30 cellular contexts compared by ENCODE assay signal in the genomic region with DNA sequence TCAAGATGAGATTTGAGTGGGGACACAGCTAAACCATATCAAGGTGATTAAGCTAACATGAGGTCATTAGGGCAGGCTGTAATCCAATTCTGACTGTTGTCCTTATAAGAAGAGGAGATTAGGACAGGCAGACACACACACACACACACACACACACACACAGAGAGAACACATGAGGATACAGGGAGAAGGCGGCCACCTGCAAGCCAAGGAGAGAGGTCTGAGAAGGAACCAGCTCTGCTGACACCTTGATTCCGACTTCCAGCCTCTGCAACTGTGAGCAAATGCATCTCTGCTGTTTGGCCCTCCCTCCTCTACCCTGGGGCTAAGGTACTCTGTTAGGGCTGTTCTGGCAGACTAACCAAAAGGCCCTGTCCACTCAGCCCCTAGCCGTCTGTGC.
"Had no signal": no experiment of that assay in that cellular context is flagged by ENCODE, and none has a peak within 500 bp of the region (broad histone marks: within the 10 kb centered on the region; RNA-seq: fewer than 3 reads in every experiment).

No MANE protein-coding gene starts in this region.

- H3K4me1 ChIP-seq: ascending aorta had no signal

- H3K9me3 ChIP-seq: ascending aorta had no signal

- DNase-seq: activated B cell treated with CpG ODN at 0.5 μM for 24 hours; activated CD4-positive, alpha-beta memory T cell treated with anti-CD3 and anti-CD28 coated beads for 36 hours; activated CD4-positive, alpha-beta T cell treated with anti-CD3 and anti-CD28 coated beads for 4 hours; activated CD4-positive, alpha-beta T cell treated with anti-CD3 and anti-CD28 coated beads, Interleukin-2, amount 10 ng/mL, durations not matched to agents 24 days and 14 days; activated CD4-positive, alpha-beta T cell treated with anti-CD3 and anti-CD28 coated beads, Interleukin-2, amount 50 U/mL, for 1 hour; activated CD4-positive, alpha-beta T cell treated with anti-CD3 and anti-CD28 coated beads, Interleukin-2, amount 50 U/mL, for 4 hours; activated CD4-positive, CD25-positive, alpha-beta regulatory T cell treated with anti-CD3 and anti-CD28 coated beads, Interleukin-2, amount 50 U/mL, for 72 hours; activated CD8-positive, alpha-beta memory T cell treated with anti-CD3 and anti-CD28 coated beads, Interleukin-2, amount 10 ng/mL, durations not matched to agents 7 days and 5 days; activated CD8-positive, alpha-beta memory T cell treated with anti-CD3 and anti-CD28 coated beads, Interleukin-2, amount 50 U/mL, for 48 hours; activated CD8-positive, alpha-beta T cell treated with anti-CD3 and anti-CD28 coated beads for 36 hours; activated effector memory CD4-positive, alpha-beta T cell treated with Interleukin-2 at 50 U/mL for 16 hours; activated gamma-delta T cell; activated naive CD4-positive, alpha-beta T cell treated with anti-CD3 and anti-CD28 coated beads, Interleukin-2, amount 10 ng/mL, durations not matched to agents 7 days and 5 days; activated naive CD4-positive, alpha-beta T cell treated with Interleukin-2 at 50 U/mL for 16 hours; activated naive CD8-positive, alpha-beta T cell treated with anti-CD3 and anti-CD28 coated beads, Interleukin-2, amount 10 ng/mL, durations not matched to agents 7 days and 5 days; activated naive CD8-positive, alpha-beta T cell treated with anti-CD3 and anti-CD28 coated beads, Interleukin-2, amount 50 U/mL, for 24 hours; activated T-cell treated with anti-CD3 and anti-CD28 coated beads, Interleukin-2, amount 50 U/mL, for 24 hours; activated T-cell treated with anti-CD3 and anti-CD28 coated beads, Interleukin-2, amount 50 U/mL, for 48 hours; amygdala; anterior cingulate cortex; caudate nucleus; cerebellar nuclear complex; T-helper 1 cell; T-helper 2 cell; T-helper 9 cell had no signal

- FAIRE-seq: bronchial epithelial cell, colon had no signal

- H3K4me3 ChIP-seq: ascending aorta, cardiac muscle cell, coronary artery had no signal

- H3K27me3 ChIP-seq: ascending aorta, cardiac muscle cell had no signal

- H3K27ac ChIP-seq: ascending aorta, cardiac muscle cell, coronary artery had no signal

- H3K36me3 ChIP-seq: ascending aorta, cardiac muscle cell had no signal

- ATAC-seq: activated CD8-positive, alpha-beta memory T cell treated with anti-CD3 and anti-CD28 coated beads, Interleukin-2, amount 10 ng/mL, durations not matched to agents 7 days and 5 days; activated CD8-positive, alpha-beta T cell treated with anti-CD3 and anti-CD28 coated beads for 36 hours; activated naive CD8-positive, alpha-beta T cell treated with anti-CD3 and anti-CD28 coated beads, Interleukin-2, amount 50 U/mL, for 24 hours had no signal
